ENCODE assay signal across 8 cellular contexts in the genomic region with DNA sequence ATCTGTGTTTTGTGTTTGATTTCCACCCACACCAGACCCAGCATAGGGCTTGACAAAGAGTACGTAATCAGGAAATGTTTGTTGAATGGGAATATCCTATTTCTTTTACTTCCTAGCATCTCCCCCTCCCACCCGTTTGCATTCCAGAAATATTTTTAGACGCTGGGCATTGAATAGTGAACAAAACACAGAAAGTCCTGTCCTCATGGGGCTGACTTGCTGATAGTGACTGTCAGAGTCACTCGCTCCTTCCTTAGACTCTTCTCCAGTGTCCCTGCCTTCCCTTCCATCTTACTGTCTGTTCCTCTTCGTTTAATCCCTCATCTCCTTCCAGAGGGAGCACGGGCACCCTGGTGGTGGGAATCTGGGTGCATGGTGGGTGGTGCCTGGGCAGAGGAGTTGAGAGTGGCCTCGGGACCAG. TPM values are rescaled to one million over a fixed set of nuclear protein-coding genes. Genes with fewer than 3 reads are reported as not detected.
DNase-seq lines count a peak whose midpoint lies in the region; ATAC-seq and TF ChIP-seq lines count a peak whose summit lies in the region.

No MANE protein-coding gene starts in this region.

- H3K36me3 ChIP-seq in right atrium auricular region = no peaks in the 10 kb centered on the region

- peaks cover 41% of the 10 kb centered on the region for H3K36me3 Mint-ChIP-seq in activated B cell treated with CpG ODN at 0.5 μM for 24 hours (ENCODE audit: low read depth)
- peaks cover 12% of the 10 kb centered on the region for H3K36me3 Mint-ChIP-seq in stimulated activated memory B cell treated with anti-CD40 and anti-IgM and Interleukin-4, amounts not matched to agents 10 μg/mL and 1 μg/mL and 100 μg/mL, for 72 hours

- H3K4me3 ChIP-seq in right atrium auricular region = peak overlapping the region; percentile 71 to 80

- H3K4me1 ChIP-seq in right atrium auricular region = peaks cover 0 to 29% of the 10 kb centered on the region in 2 donors

- no peaks in the 10 kb centered on the region for H3K9me3 Mint-ChIP-seq in activated B cell treated with CpG ODN at 0.5 μM for 24 hours
- no peaks in the 10 kb centered on the region for H3K9me3 Mint-ChIP-seq in stimulated activated memory B cell treated with anti-CD40 and anti-IgM and Interleukin-4, amounts not matched to agents 10 μg/mL and 1 μg/mL and 100 μg/mL, for 72 hours

- H3K27ac ChIP-seq in right atrium auricular region = peak overlapping the region; percentile 87 to 90

- no peaks in the 10 kb centered on the region for H3K27me3 Mint-ChIP-seq in activated B cell treated with CpG ODN at 0.5 μM for 24 hours
- H3K27me3 Mint-ChIP-seq in stimulated activated memory B cell treated with anti-CD40 and anti-IgM and Interleukin-4, amounts not matched to agents 10 μg/mL and 1 μg/mL and 100 μg/mL, for 72 hours = no peaks in the 10 kb centered on the region

- H3K4me3 Mint-ChIP-seq in activated B cell treated with CpG ODN at 0.5 μM for 24 hours = peak overlapping the region; percentile 95
- peak overlapping the region; percentile 90 for H3K4me3 Mint-ChIP-seq in stimulated activated memory B cell treated with anti-CD40 and anti-IgM and Interleukin-4, amounts not matched to agents 10 μg/mL and 1 μg/mL and 100 μg/mL, for 72 hours

- DNase-seq in right atrium auricular region (ENCODE audit: low spot score) (no peak), Right ventricle myocardium inferior (ENCODE audit: missing footprints) (no peak), activated B cell treated with CpG ODN at 0.5 μM for 24 hours (no peak), hepatic stellate cell (ENCODE audit: low spot score) (peak; percentile 54), cortex of kidney (lab: John Stamatoyannopoulos, UW) (no peak)
- DNase-seq in NK-92 treated with Interleukin-12 subunit alpha and Interleukin-12 subunit beta, amount 100 ng/mL, for 24 hours (lab: John Stamatoyannopoulos, UW) = no peak
- DNase-seq in stimulated activated CD4-positive, alpha-beta T cell treated with anti-CD3 and anti-CD28 coated beads, Interleukin-1b, Interleukin-23, amount 100 ng/mL, for 48 hours = no peak

- POLR2A ChIA-PET in activated B cell treated with CpG ODN at 0.5 μM for 24 hours (lab: Charles Lee) = interaction anchor here (0.6 to 1.8 kb wide), 4 partner anchors 91 to 139 kb away, joined by 3 to 9 read pairs (median 4); no protein-coding TSS in a partner anchor

- H3K4me1 Mint-ChIP-seq in activated B cell treated with CpG ODN at 0.5 μM for 24 hours = peaks cover 48% of the 10 kb centered on the region
- H3K4me1 Mint-ChIP-seq in stimulated activated memory B cell treated with anti-CD40 and anti-IgM and Interleukin-4, amounts not matched to agents 10 μg/mL and 1 μg/mL and 100 μg/mL, for 72 hours = peaks cover 55% of the 10 kb centered on the region

- CTCF ChIA-PET in activated B cell treated with CpG ODN at 0.5 μM for 24 hours (lab: Charles Lee) = interaction anchor here (0.6 to 2.0 kb wide), 6 partner anchors 36 to 230 kb away, joined by 3 to 18 read pairs (median 4); no protein-coding TSS in a partner anchor

- intact Hi-C loops in Right ventricle myocardium inferior (cut with DNase I) = loop anchor here (2.0 to 10.0 kb wide), 5 partner anchors 89 to 394 kb away; a partner anchor contains a TSS
- intact Hi-C loops in activated B cell treated with CpG ODN at 0.5 μM for 24 hours (cut with micrococcal nuclease) = loop anchor here (1.0 to 10.0 kb wide), 12 partner anchors 35 to 1941 kb away; a partner anchor contains a TSS

- no peaks in the 10 kb centered on the region for H3K27me3 ChIP-seq in right atrium auricular region

- peak overlapping the region; percentile 95 for H3K27ac Mint-ChIP-seq in activated B cell treated with CpG ODN at 0.5 μM for 24 hours
- H3K27ac Mint-ChIP-seq in stimulated activated memory B cell treated with anti-CD40 and anti-IgM and Interleukin-4, amounts not matched to agents 10 μg/mL and 1 μg/mL and 100 μg/mL, for 72 hours = peak overlapping the region; percentile 99

- TF ChIP-seq CTCF in right atrium auricular region (IDR thresholded peaks at IDR 0.05) (no peak), activated B cell treated with CpG ODN at 0.5 μM for 24 hours (IDR thresholded peaks at IDR 0.05) (no peak)

- H3K9me3 ChIP-seq in right atrium auricular region = no peaks in the 10 kb centered on the region

- no peak for ATAC-seq in Right ventricle myocardium inferior
- no peak for ATAC-seq in activated B cell treated with CpG ODN at 0.5 μM for 24 hours (ENCODE audit: low read depth)
- ATAC-seq in stimulated activated memory B cell treated with anti-CD40 and anti-IgM and Interleukin-4, amounts not matched to agents 10 μg/mL and 1 μg/mL and 100 μg/mL, for 72 hours = no peak

RNA-seq across cellular contexts. Expression of a gene that starts 0.5 kb away (rescaled TPM):
- total RNA-seq in right atrium auricular region (1 to 10 TPM; 4.4 to 4.7 TPM), Right ventricle myocardium inferior (4.6 TPM), activated B cell treated with CpG ODN at 0.5 μM for 24 hours (5.6 and 6.0 TPM in 2 replicates)

RNA-seq across cellular contexts. Expression of a gene that starts 53.6 kb away (rescaled TPM):
- total RNA-seq in right atrium auricular region = not detected
- total RNA-seq in Right ventricle myocardium inferior = not detected
- not detected in 2 replicates for total RNA-seq in activated B cell treated with CpG ODN at 0.5 μM for 24 hours
